In genomic region chr6:168365422-168366165, GRCh38 we compare ENCODE assay signal across 20 cellular contexts. TPM values are rescaled to one million over a fixed set of nuclear protein-coding genes. Genes with fewer than 3 reads are reported as not detected.
"Had no signal": no experiment of that assay in that cellular context is flagged by ENCODE, and none has a peak within 500 bp of the region (broad histone marks: within the 10 kb centered on the region; RNA-seq: fewer than 3 reads in every experiment).

No MANE protein-coding gene starts in this region.

- H3K36me3 ChIP-seq: neutrophil, uterus had no signal

- H3K27me3 ChIP-seq: uterus had no signal

- H3K9me3 ChIP-seq: neutrophil, uterus had no signal

- ATAC-seq: left lobe of liver; stimulated activated memory B cell treated with anti-CD40 and anti-IgM and Interleukin-4, amounts not matched to agents 10 μg/mL and 1 μg/mL and 100 μg/mL, for 72 hours had no signal

- H3K27ac ChIP-seq: dorsolateral prefrontal cortex, neutrophil, uterus had no signal

- DNase-seq: central memory CD4-positive, alpha-beta T cell; cortex of kidney; effector CD8-positive, alpha-beta T cell; foreskin melanocyte; hypothalamus; kidney glomerular epithelial cell; mesendoderm; naive B cell; right cardiac atrium; stimulated activated CD4-positive, alpha-beta T cell treated with anti-CD3 and anti-CD28 coated beads, Interleukin-15, amount 100 ng/mL, for 24 hours; stimulated activated CD4-positive, alpha-beta T cell treated with anti-CD3 and anti-CD28 coated beads, Interleukin-1b, Interleukin-23, amount 100 ng/mL, for 48 hours; stimulated activated CD4-positive, alpha-beta T cell treated with anti-CD3 and anti-CD28 coated beads, Interleukin-4, amount 100 ng/mL, for 24 hours; stimulated activated naive CD8-positive, alpha-beta T cell treated with anti-CD3 and anti-CD28 coated beads, Interleukin-15, amount 100 ng/mL, for 72 hours; substantia nigra; uterus had no signal

- H3K4me3 ChIP-seq: dorsolateral prefrontal cortex, uterus had no signal

RNA-seq across cellular contexts. Expression of gene DACT2, which starts 46.0 kb away (rescaled TPM):
- total RNA-seq: lung microvascular endothelial cell had no signal
